ENCODE assay signal across 8 cellular contexts in genomic region chr5:163565931-163566608, GRCh38.
DNase-seq lines count a peak whose midpoint lies in the region; ATAC-seq and TF ChIP-seq lines count a peak whose summit lies in the region.

No MANE protein-coding gene starts in this region.

- no peak overlapping the region for H3K18ac ChIP-seq in mesendoderm (ENCODE audit: low read length)

- peak overlapping the region; percentile 22 for H3K56ac ChIP-seq in mesendoderm (ENCODE audit: low read length)

- no peak overlapping the region for H4K8ac ChIP-seq in mesendoderm (ENCODE audit: low read depth, low read length)

- no peak overlapping the region for H2BK15ac ChIP-seq in mesendoderm (replicated peaks; ENCODE audit: low read depth)

- no peaks in the 10 kb centered on the region for H3K79me2 ChIP-seq in mesendoderm (ENCODE audit: control insufficient read depth, insufficient read depth, low read length)

- peak; percentile 72 for ATAC-seq in GM18858 (IDR thresholded peaks at IDR 0.05; ENCODE audit: unreplicated experiment)
- peak; percentile 57 for ATAC-seq in HG03103 (IDR thresholded peaks at IDR 0.05; ENCODE audit: low read depth, unreplicated experiment)

- no peaks in the 10 kb centered on the region for H3K79me1 ChIP-seq in mesendoderm (ENCODE audit: low read length)

- H4K5ac ChIP-seq in mesendoderm (ENCODE audit: low read length) = no peak overlapping the region

- no peak overlapping the region for H2AK5ac ChIP-seq in mesendoderm (ENCODE audit: low read length)

- no peak overlapping the region for H2BK5ac ChIP-seq in mesendoderm (ENCODE audit: low read length)

- H3K23ac ChIP-seq in mesendoderm (ENCODE audit: low read length) = no peak overlapping the region

- no peak overlapping the region for H2BK120ac ChIP-seq in mesendoderm (ENCODE audit: low read depth, low read length)

- H3K9me3 ChIP-seq in duodenal mucosa (ENCODE audit: control insufficient read depth in 1 of 2, low read length in 2 of 2) = no peaks in the 10 kb centered on the region
- no peaks in the 10 kb centered on the region for H3K9me3 ChIP-seq in stomach smooth muscle (ENCODE audit: control insufficient read depth in 2 of 2, low read length in 2 of 2)

- no CpG with 5 or more reads among the region's 32 CpGs for WGBS in mesendoderm (ENCODE audit: extremely low coverage, insufficient coverage, low lambda C conversion rate)

- no peaks in the 10 kb centered on the region for H3K36me3 ChIP-seq in duodenal mucosa (ENCODE audit: control insufficient read depth in 1 of 2, insufficient read depth in 2 of 2, low read length in 2 of 2)
- no peaks in the 10 kb centered on the region for H3K36me3 ChIP-seq in mesendoderm (ENCODE audit: control insufficient read depth, insufficient read depth, low read length)
- no peaks in the 10 kb centered on the region for H3K36me3 ChIP-seq in stomach smooth muscle (ENCODE audit: control insufficient read depth in 2 of 2, insufficient read depth in 2 of 2, low read length in 2 of 2)

- H3K4me2 ChIP-seq in mesendoderm (ENCODE audit: low read length) = peak overlapping the region; percentile 93

- peak; percentile 6 for DNase-seq in ACHN
- peak; percentile 52 for DNase-seq in mesendoderm
- DNase-seq in COR-L47 (lab: John Stamatoyannopoulos, UW) = no peak

- H3K4ac ChIP-seq in mesendoderm (ENCODE audit: low read depth, low read length) = no peak overlapping the region

- H3K27me3 ChIP-seq in duodenal mucosa (ENCODE audit: control insufficient read depth in 1 of 2, insufficient read depth in 2 of 2, low read length in 2 of 2) (peaks cover 4 to 16% of the 10 kb centered on the region in 2 donors), mesendoderm (ENCODE audit: insufficient read depth, low read length, poor library complexity) (peaks cover 2% of the 10 kb centered on the region), stomach smooth muscle (ENCODE audit: control insufficient read depth in 1 of 2, insufficient read depth in 2 of 2, low read length in 2 of 2) (peaks cover 11 to 27% of the 10 kb centered on the region in 2 donors)

- in situ Hi-C loops in ACHN (cut with HindIII; ENCODE audit: low pct_ligation_motif_present, low pct_unique_long_range_greater_than_20kb, low sequenced_read_pairs) = no loop called here

- H3K4me3 ChIP-seq in WI38 (ENCODE audit: low read depth, low read length) (peak overlapping the region; percentile 52), duodenal mucosa (ENCODE audit: low read depth in 1 of 2, low read length in 2 of 2) (peak overlapping the region; percentile 60 to 73), mesendoderm (ENCODE audit: low read length) (peak overlapping the region; percentile 26), stomach smooth muscle (ENCODE audit: low read length in 2 of 2) (peak overlapping the region; percentile 71 to 81)

- H3K4me1 ChIP-seq in duodenal mucosa (ENCODE audit: control insufficient read depth in 1 of 2, insufficient read depth in 2 of 2, low read length in 2 of 2) (peaks cover 16 to 22% of the 10 kb centered on the region in 2 donors), mesendoderm (ENCODE audit: control insufficient read depth, low read depth, low read length) (no peaks in the 10 kb centered on the region), stomach smooth muscle (ENCODE audit: control insufficient read depth, insufficient read depth, low read length) (peaks cover 3% of the 10 kb centered on the region)

- H3K27ac ChIP-seq in duodenal mucosa (ENCODE audit: low read depth, low read length) (no peak overlapping the region), mesendoderm (ENCODE audit: low read depth, low read length) (no peak overlapping the region), stomach smooth muscle (ENCODE audit: low read length) (no peak overlapping the region)

- H3K9ac ChIP-seq in duodenal mucosa (ENCODE audit: low read depth in 1 of 2, low read length in 2 of 2) (peak overlapping the region in 1 of 2 donors; percentile 26), mesendoderm (ENCODE audit: low read length) (peak overlapping the region; percentile 40), stomach smooth muscle (ENCODE audit: low read length in 2 of 2) (no peak overlapping the region)

- TF ChIP-seq CTCF in WI38 (IDR thresholded peaks at IDR 0.05; ENCODE audit: low read depth, low read length) = no peak

Comparison
In these comparisons a context has a peak if more than half of its experiments do, and no peak if none do; other contexts are left out.
1. H3K4me3 ChIP-seq: peak in every context shown above with its lines; median percentile 76 in stomach smooth muscle; 66 in duodenal mucosa; 52 in WI38; 26 in mesendoderm.